Comparison of ENCODE assay signal across 20 cellular contexts in genomic region chr11:60360621-60361020, GRCh38. TPM values are rescaled to one million over a fixed set of nuclear protein-coding genes. Genes with fewer than 3 reads are reported as not detected.
A peak's percentile ranks its signal among the peaks of the same experiment; 100 is the strongest.
DNase-seq lines count a peak whose midpoint lies in the region; ATAC-seq and TF ChIP-seq lines count a peak whose summit lies in the region.
"Had no signal": no experiment of that assay in that cellular context is flagged by ENCODE, and none has a peak within 500 bp of the region (broad histone marks: within the 10 kb centered on the region; RNA-seq: fewer than 3 reads in every experiment).

No MANE protein-coding gene starts in this region.

- no peaks in the 10 kb centered on the region for H3K79me1 ChIP-seq in mesendoderm (ENCODE audit: low read length)

- H3K36me3 ChIP-seq in DND-41 (ENCODE audit: insufficient read depth, low read length): no peaks in the 10 kb centered on the region
- no peaks in the 10 kb centered on the region for H3K36me3 ChIP-seq in HEK293 (ENCODE audit: control insufficient read depth in 2 of 2, insufficient read depth in 1 of 2, low read length in 2 of 2)
- H3K36me3 ChIP-seq in OCI-LY7 (ENCODE audit: insufficient read depth, low read length): peaks cover 5% of the 10 kb centered on the region; the same call in 1 of the 2 replicates
- H3K36me3 ChIP-seq in mesendoderm (ENCODE audit: control insufficient read depth, insufficient read depth, low read length): no peaks in the 10 kb centered on the region
- no peaks in the 10 kb centered on the region for H3K36me3 ChIP-seq in mucosa of descending colon (ENCODE audit: low read depth)

- peak overlapping the region in 1 of 2 experiments; percentile 21; a peak in 1 of 4 replicates for H3K4me3 ChIP-seq in DND-41 (ENCODE audit: low read depth in 1 of 2, low read length in 2 of 2)
- no peak overlapping the region for H3K4me3 ChIP-seq in HEK293 (ENCODE audit: low read depth, low read length)
- no peak overlapping the region for H3K4me3 ChIP-seq in OCI-LY7 (ENCODE audit: low read depth, low read length, poor library complexity, severe bottlenecking)
- no peak overlapping the region for H3K4me3 ChIP-seq in mesendoderm (ENCODE audit: low read length)
- no peak overlapping the region for H3K4me3 ChIP-seq in mucosa of descending colon
- H3K4me3 ChIP-seq: A549 had no signal

- POLR2A ChIA-PET in HEK293 (lab: Yijun Ruan, JAX) (no interaction called here), OCI-LY7 (lab: Charles Lee) (interaction anchor here (0.7 kb wide), 2 partner anchors 70 to 94 kb away, joined by 3 read pairs; no protein-coding TSS in a partner anchor)

- no peak overlapping the region for H3K9ac ChIP-seq in DND-41 (ENCODE audit: low read depth, low read length)
- no peak overlapping the region for H3K9ac ChIP-seq in mesendoderm (ENCODE audit: low read length)

- no peak overlapping the region for H4K8ac ChIP-seq in mesendoderm (ENCODE audit: low read depth, low read length)

- BruUV-seq in OCI-LY7 (replicated peaks; lab: Mats Ljungman, UMichigan): no TSS peak

- TF ChIP-seq CTCF in DND-41 (IDR thresholded peaks at IDR 0.05; ENCODE audit: borderline replicate concordance, extremely low read depth, low read length, poor library complexity, severe bottlenecking): no peak
- TF ChIP-seq CTCF in HEK293 (tag by site-specific recombination; IDR thresholded peaks at IDR 0.05): no peak
- no peak for TF ChIP-seq CTCF in OCI-LY7 (conservative IDR thresholded peaks at IDR 0.05; ENCODE audit: low read length)
- no peak for TF ChIP-seq CTCF in mucosa of descending colon (IDR thresholded peaks at IDR 0.05)

- H3K27ac ChIP-seq in DND-41 (ENCODE audit: low read length) (no peak overlapping the region), HEK293 (ENCODE audit: extremely low read depth, low read depth, low read length) (no peak overlapping the region), OCI-LY7 (ENCODE audit: low read depth, low read length, poor library complexity, severe bottlenecking) (no peak overlapping the region), mesendoderm (ENCODE audit: low read depth, low read length) (no peak overlapping the region)
- H3K27ac ChIP-seq: A549, HL-60 had no signal

- no CpG with 5 or more reads among the region's 4 CpGs for WGBS in mesendoderm (ENCODE audit: extremely low coverage, insufficient coverage, low lambda C conversion rate)

- H2BK120ac ChIP-seq in mesendoderm (ENCODE audit: low read depth, low read length): no peak overlapping the region

- H3K9me3 ChIP-seq in DND-41 (ENCODE audit: insufficient read depth, low read length, severe bottlenecking): peaks cover 27% of the 10 kb centered on the region
- H3K9me3 ChIP-seq in HEK293 (ENCODE audit: control insufficient read depth, insufficient read depth, low read depth, low read length): no peaks in the 10 kb centered on the region
- H3K9me3 ChIP-seq in OCI-LY7 (ENCODE audit: low read length): peaks cover 33% of the 10 kb centered on the region
- H3K9me3 ChIP-seq in mucosa of descending colon: peaks cover 10% of the 10 kb centered on the region
- H3K9me3 ChIP-seq: A549 had no signal

- no peak overlapping the region for H2BK15ac ChIP-seq in mesendoderm (replicated peaks; ENCODE audit: low read depth)

- no peak overlapping the region for H2BK5ac ChIP-seq in mesendoderm (ENCODE audit: low read length)

- H3K27me3 ChIP-seq in DND-41 (ENCODE audit: insufficient read depth, low read length, poor library complexity): no peaks in the 10 kb centered on the region
- no peaks in the 10 kb centered on the region for H3K27me3 ChIP-seq in mesendoderm (ENCODE audit: insufficient read depth, low read length, poor library complexity)

- H3K23ac ChIP-seq in mesendoderm (ENCODE audit: low read length): no peak overlapping the region

- no peaks in the 10 kb centered on the region for H4K20me1 ChIP-seq in DND-41 (ENCODE audit: insufficient read depth, low read length)
- no peaks in the 10 kb centered on the region for H4K20me1 ChIP-seq in OCI-LY7 (ENCODE audit: insufficient read depth, low read length)

- H3K4ac ChIP-seq in mesendoderm (ENCODE audit: low read depth, low read length): no peak overlapping the region

- H2AFZ ChIP-seq in DND-41 (ENCODE audit: low read depth, low read length): no peak overlapping the region
- H2AFZ ChIP-seq in OCI-LY7 (ENCODE audit: low read length): no peak overlapping the region

- no peak overlapping the region for H2AK5ac ChIP-seq in mesendoderm (ENCODE audit: low read length)

- H3K9me2 ChIP-seq in OCI-LY7 (ENCODE audit: insufficient read depth, low read length): no peaks in the 10 kb centered on the region

- H3K18ac ChIP-seq in mesendoderm (ENCODE audit: low read length): no peak overlapping the region

- H4K5ac ChIP-seq in mesendoderm (ENCODE audit: low read length): no peak overlapping the region

- H3K4me2 ChIP-seq in DND-41 (ENCODE audit: insufficient read depth, low read length): no peak overlapping the region
- H3K4me2 ChIP-seq in OCI-LY7 (ENCODE audit: low read length): no peak overlapping the region
- no peak overlapping the region for H3K4me2 ChIP-seq in mesendoderm (ENCODE audit: low read length)
- H3K4me2 ChIP-seq: A549 had no signal

- H3K79me2 ChIP-seq in DND-41 (ENCODE audit: insufficient read depth, low read length) (no peaks in the 10 kb centered on the region), OCI-LY7 (ENCODE audit: insufficient read depth, low read depth, low read length) (no peaks in the 10 kb centered on the region), mesendoderm (ENCODE audit: control insufficient read depth, insufficient read depth, low read length) (no peaks in the 10 kb centered on the region)

- no peaks in the 10 kb centered on the region for H3K4me1 ChIP-seq in DND-41 (ENCODE audit: insufficient read depth, low read length)
- H3K4me1 ChIP-seq in HEK293 (ENCODE audit: control insufficient read depth, insufficient read depth, low read length): no peaks in the 10 kb centered on the region
- H3K4me1 ChIP-seq in OCI-LY7 (ENCODE audit: insufficient read depth, low read length, poor library complexity, severe bottlenecking): peaks cover 32% of the 10 kb centered on the region
- H3K4me1 ChIP-seq in mesendoderm (ENCODE audit: control insufficient read depth, low read depth, low read length): no peaks in the 10 kb centered on the region
- peaks cover 2% of the 10 kb centered on the region for H3K4me1 ChIP-seq in mucosa of descending colon (ENCODE audit: low read depth)
- H3K4me1 ChIP-seq: A549 had no signal

- no peak for ATAC-seq in DND-41 (ENCODE audit: insufficient read depth, low read depth)
- ATAC-seq in mucosa of descending colon: no peak
- ATAC-seq: A549 had no signal

- H3K56ac ChIP-seq in mesendoderm (ENCODE audit: low read length): no peak overlapping the region

- DNase-seq in DND-41 (peak; percentile 5), OCI-LY7 (ENCODE audit: low spot score) (peak; percentile 65), mesendoderm (peak; percentile 10), mucosa of descending colon (no peak), head of caudate nucleus (no peak), NCI-H2107 (lab: John Stamatoyannopoulos, UW) (no peak)
- DNase-seq: AML-193; CD4-positive, alpha-beta memory T cell; DMS153; HCEC 1CT; HFFc6; IMR-90; Karpas-422; KBM-7 had no signal

- intact Hi-C loops in OCI-LY7 (cut with micrococcal nuclease; ENCODE audit: unreplicated experiment) (no loop called here), mucosa of descending colon (cut with DNase I, micrococcal nuclease) (no loop called here), head of caudate nucleus (cut with DNase I) (loop anchor here (10.0 kb wide), 1 partner anchor 254 kb away; no protein-coding TSS in a partner anchor)

- CTCF ChIA-PET in HEK293 (lab: Yijun Ruan, JAX): interaction anchor here (0.9 kb wide), 1 partner anchor 257 kb away, joined by 3 read pairs; no protein-coding TSS in a partner anchor
- CTCF ChIA-PET in OCI-LY7 (lab: Charles Lee; ENCODE audit: unreplicated experiment): no interaction called here

TF ChIP-seq in HEK293, 187 proteins besides CTCF, POLR2A, EP300 and RAD21:
- TF ChIP-seq GLI2 (tag by site-specific recombination; IDR thresholded peaks at IDR 0.05; ENCODE audit: borderline replicate concordance, low read depth) (no peak), ZNF2 (tag by site-specific recombination; IDR thresholded peaks at IDR 0.05) (no peak), ZNF501 (tag by site-specific recombination; IDR thresholded peaks at IDR 0.05) (no peak), ZSCAN18 (tag by site-specific recombination; IDR thresholded peaks at IDR 0.05) (no peak), SETDB1 (IDR thresholded peaks at IDR 0.05; ENCODE audit: insufficient read length, low read length) (peak; percentile 53), ZNF184 (tag by site-specific recombination; IDR thresholded peaks at IDR 0.05) (no peak)

RNA-seq across cellular contexts. Expression of gene MS4A7, which starts 17.7 kb away (rescaled TPM):
- total RNA-seq in OCI-LY7 (2014; rRNA removed; shearing (Covaris generic)): 0.26 and 0.54 TPM in 2 replicates
- total RNA-seq in OCI-LY7 (2022) (1.1 and 2.4 TPM in 2 replicates), mucosa of descending colon (10 to 100 TPM in 2 of 3 donors, 1 to 10 TPM in 1; 9.3 to 28.6 (median 28.1) TPM)
- polyA plus RNA-seq in mesendoderm (2013, experiment 1 of 2): 0.04 TPM
- not detected for polyA plus RNA-seq in mesendoderm (2013, experiment 2 of 2)
- total RNA-seq: HFFc6, HT1080, IMR-90 had no signal
- polyA plus RNA-seq: A549, BJ, IMR-90 had no signal

RNA-seq across cellular contexts. Expression of gene MS4A6E, which starts 33.6 kb away (rescaled TPM):
- not detected in 2 replicates for total RNA-seq in OCI-LY7 (2014; rRNA removed; shearing (Covaris generic))
- not detected in 2 replicates for total RNA-seq in OCI-LY7 (2022)
- polyA plus RNA-seq in mesendoderm (2013, experiment 1 of 2): 0.11 TPM
- polyA plus RNA-seq in mesendoderm (2013, experiment 2 of 2): 0.15 TPM
- total RNA-seq in mucosa of descending colon: not detected
- total RNA-seq: CD4-positive, alpha-beta memory T cell; HFFc6; HT1080; IMR-90 had no signal
- polyA plus RNA-seq: A549; BJ; CD14-positive monocyte; CD4-positive, alpha-beta memory T cell; IMR-90 had no signal

RNA-seq across cellular contexts. Expression of gene MS4A14, which starts 35.6 kb away (rescaled TPM):
- total RNA-seq in OCI-LY7 (2014; rRNA removed; shearing (Covaris generic)): 0.15 TPM in 1 of 2 replicates, not detected in the other
- total RNA-seq in OCI-LY7 (2022): 0.18 TPM in 1 of 2 replicates, not detected in the other
- polyA plus RNA-seq in mesendoderm (2013, experiment 1 of 2): not detected
- not detected for polyA plus RNA-seq in mesendoderm (2013, experiment 2 of 2)
- total RNA-seq in mucosa of descending colon: 1 to 10 TPM in 1 of 3 donors, under 1 TPM in 2; 0.41 to 1.1 (median 0.98) TPM
- total RNA-seq: CD4-positive, alpha-beta memory T cell; HFFc6; HT1080; IMR-90 had no signal
- polyA plus RNA-seq: A549; BJ; CD4-positive, alpha-beta memory T cell; IMR-90 had no signal

Comparison
In these comparisons a context has a peak if more than half of its experiments do, and no peak if none do; other contexts are left out.
1. DNase-seq: peak in DND-41 (single experiment), OCI-LY7 (single experiment) and mesendoderm (single experiment); none in mucosa of descending colon (0 of 3), head of caudate nucleus (0 of 42) and NCI-H2107 (single experiment).